Comparison of ENCODE assay signal across 8 cellular contexts in the genomic region with DNA sequence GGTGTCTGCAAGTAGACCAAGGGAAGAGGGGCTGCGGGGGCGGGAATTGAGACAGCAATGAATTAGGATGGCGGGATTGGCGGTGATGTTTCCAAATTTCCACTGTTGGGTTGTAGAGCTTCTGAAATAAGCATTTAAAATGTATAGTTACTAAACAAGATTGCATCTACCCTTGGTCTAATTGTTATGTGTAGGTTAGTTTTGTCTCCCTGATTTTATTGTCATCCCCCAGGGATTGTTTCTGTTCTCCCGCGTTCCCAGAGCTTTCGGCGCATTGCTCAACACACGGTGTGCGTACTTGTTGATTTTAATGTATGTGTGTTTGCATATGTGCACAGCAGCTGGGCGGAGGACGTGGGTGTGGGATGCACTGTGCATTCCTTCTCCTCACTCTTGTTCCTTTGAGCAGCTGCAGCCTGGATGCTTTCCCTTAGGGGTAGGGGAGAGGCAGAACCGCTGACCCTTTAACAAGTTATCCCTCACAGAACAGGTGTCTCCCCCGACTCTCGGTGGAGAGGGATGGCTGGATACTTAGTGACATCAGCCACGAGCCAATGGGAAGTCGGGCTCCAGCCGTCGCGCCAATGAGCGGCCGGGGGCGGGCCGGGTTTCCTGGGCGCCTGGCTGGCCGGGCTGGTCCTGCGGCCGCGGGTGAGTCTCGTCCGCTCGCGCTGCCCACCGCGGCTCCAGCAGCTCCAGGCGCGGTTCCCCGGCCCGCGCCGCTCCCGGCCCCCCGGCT. TPM values are rescaled to one million over a fixed set of nuclear protein-coding genes. Genes with fewer than 3 reads are reported as not detected.
DNase-seq lines count a peak whose midpoint lies in the region; ATAC-seq and TF ChIP-seq lines count a peak whose summit lies in the region.

A gene with protein sequence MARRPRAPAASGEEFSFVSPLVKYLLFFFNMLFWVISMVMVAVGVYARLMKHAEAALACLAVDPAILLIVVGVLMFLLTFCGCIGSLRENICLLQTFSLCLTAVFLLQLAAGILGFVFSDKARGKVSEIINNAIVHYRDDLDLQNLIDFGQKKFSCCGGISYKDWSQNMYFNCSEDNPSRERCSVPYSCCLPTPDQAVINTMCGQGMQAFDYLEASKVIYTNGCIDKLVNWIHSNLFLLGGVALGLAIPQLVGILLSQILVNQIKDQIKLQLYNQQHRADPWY (plus strand): TSS at position 613 of the 739 bp plus-strand sequence. CDS start 274 bp downstream, outside the sequence.

- ATAC-seq in HG03378 (IDR thresholded peaks at IDR 0.05; ENCODE audit: unreplicated experiment) = peak; percentile 49
- peak; percentile 99 for ATAC-seq in activated CD8-positive, alpha-beta memory T cell treated with anti-CD3 and anti-CD28 coated beads, Interleukin-2, amount 10 ng/mL, durations not matched to agents 7 days and 5 days

- H3K4me1 ChIP-seq in BE2C = no peaks in the 10 kb centered on the region

- no peaks in the 10 kb centered on the region for H3K9me3 Mint-ChIP-seq in activated CD8-positive, alpha-beta memory T cell treated with anti-CD3 and anti-CD28 coated beads, Interleukin-2, amount 10 ng/mL, durations not matched to agents 7 days and 5 days (ENCODE audit: low read depth)
- H3K9me3 Mint-ChIP-seq in endothelial cell (ENCODE audit: unreplicated experiment) = no peaks in the 10 kb centered on the region

- TF ChIP-seq CTCF in BE2C (IDR thresholded peaks at IDR 0.05; ENCODE audit: low read depth, low read length) = no peak
- no peak for TF ChIP-seq CTCF in endothelial cell (IDR thresholded peaks at IDR 0.05; ENCODE audit: unreplicated experiment)

- no peaks in the 10 kb centered on the region for H3K9me3 ChIP-seq in BE2C

- peaks cover 24% of the 10 kb centered on the region for H3K27me3 ChIP-seq in BE2C

- no peaks in the 10 kb centered on the region for H3K36me3 Mint-ChIP-seq in activated CD8-positive, alpha-beta memory T cell treated with anti-CD3 and anti-CD28 coated beads, Interleukin-2, amount 10 ng/mL, durations not matched to agents 7 days and 5 days
- H3K36me3 Mint-ChIP-seq in endothelial cell (ENCODE audit: low read depth, unreplicated experiment) = no peaks in the 10 kb centered on the region

- H3K27ac Mint-ChIP-seq in activated CD8-positive, alpha-beta memory T cell treated with anti-CD3 and anti-CD28 coated beads, Interleukin-2, amount 10 ng/mL, durations not matched to agents 7 days and 5 days = no peak within 1 kb of the TSS
- no peak within 1 kb of the TSS for H3K27ac Mint-ChIP-seq in endothelial cell (ENCODE audit: unreplicated experiment)

- CTCF ChIA-PET in activated CD8-positive, alpha-beta memory T cell treated with anti-CD3 and anti-CD28 coated beads, Interleukin-2, amount 10 ng/mL, durations not matched to agents 7 days and 5 days (lab: Charles Lee) = interaction anchor here (0.8 to 5.2 kb wide), 5 partner anchors 15 to 45 kb away, joined by 3 to 36 read pairs (median 5); no protein-coding TSS in a partner anchor

- no peaks in the 10 kb centered on the region for H3K36me3 ChIP-seq in BE2C

- peak within 1 kb of the TSS; percentile 74 for H3K4me3 ChIP-seq in BE2C (ENCODE audit: low read depth, low read length)

- DNase-seq in BE2C (peak; percentile 90), GM19238 (ENCODE audit: insufficient read length, low spot score) (peak; percentile 91), NCI-H748 (lab: John Stamatoyannopoulos, UW; ENCODE audit: unreplicated experiment) (peak; percentile 91), endothelial cell (ENCODE audit: low spot score) (no peak), midbrain (lab: John Stamatoyannopoulos, UW) (peak; percentile 86)
- DNase-seq in activated CD8-positive, alpha-beta memory T cell treated with anti-CD3 and anti-CD28 coated beads, Interleukin-2, amount 10 ng/mL, durations not matched to agents 7 days and 5 days = peak; percentile 76
- peak; percentile 23 to 26 for DNase-seq in stimulated activated CD8-positive, alpha-beta memory T cell treated with anti-CD3 and anti-CD28 coated beads, Interleukin-15, amount 100 ng/mL, for 4 hours (ENCODE audit: low read depth in 2 of 2)

- H3K4me1 Mint-ChIP-seq in activated CD8-positive, alpha-beta memory T cell treated with anti-CD3 and anti-CD28 coated beads, Interleukin-2, amount 10 ng/mL, durations not matched to agents 7 days and 5 days = peaks cover 20% of the 10 kb centered on the region
- H3K4me1 Mint-ChIP-seq in endothelial cell (ENCODE audit: unreplicated experiment) = peaks cover 7% of the 10 kb centered on the region

- H3K27me3 Mint-ChIP-seq in activated CD8-positive, alpha-beta memory T cell treated with anti-CD3 and anti-CD28 coated beads, Interleukin-2, amount 10 ng/mL, durations not matched to agents 7 days and 5 days = peaks cover 37% of the 10 kb centered on the region
- H3K27me3 Mint-ChIP-seq in endothelial cell (ENCODE audit: unreplicated experiment) = peaks cover 15% of the 10 kb centered on the region

- peak within 1 kb of the TSS; percentile 84 for H3K4me3 Mint-ChIP-seq in activated CD8-positive, alpha-beta memory T cell treated with anti-CD3 and anti-CD28 coated beads, Interleukin-2, amount 10 ng/mL, durations not matched to agents 7 days and 5 days
- H3K4me3 Mint-ChIP-seq in endothelial cell (ENCODE audit: unreplicated experiment) = peak within 1 kb of the TSS; percentile 87

RNA-seq across cellular contexts. Expression of the gene that starts here (rescaled TPM):
- 5.3 TPM for polyA plus RNA-seq in BE2C (2012; ENCODE audit: insufficient read depth, insufficient read length, low read depth)
- 10 to 100 TPM in 1 of 2 experiments, 1 to 10 TPM in 1; 6.1 to 15.2 TPM for total RNA-seq in activated CD8-positive, alpha-beta memory T cell treated with anti-CD3 and anti-CD28 coated beads, Interleukin-2, amount 10 ng/mL, durations not matched to agents 7 days and 5 days
- total RNA-seq in endothelial cell (ENCODE audit: unreplicated experiment) = 1.8 TPM
